Comparison of ENCODE assay signal across 14 cellular contexts in genomic region chr4:104279744-104280143, GRCh38.
DNase-seq lines count a peak whose midpoint lies in the region.
"Had no signal": no experiment of that assay in that cellular context is flagged by ENCODE, and none has a peak within 500 bp of the region (broad histone marks: within the 10 kb centered on the region; RNA-seq: fewer than 3 reads in every experiment).

No MANE protein-coding gene starts in this region.

- DNase-seq in caudate nucleus (lab: John Stamatoyannopoulos, UW) (peak in 1 of 61 donors; percentile 7), inferior parietal cortex (ENCODE audit: extremely low spot score) (peak; percentile 81), pons (ENCODE audit: low spot score) (peak; percentile 91), cerebellar nuclear complex (lab: John Stamatoyannopoulos, UW) (no peak), NCI-H1092 treated with DMSO at 0.1 percent for 48 hours (lab: John Stamatoyannopoulos, UW) (no peak), NCI-H524 (lab: John Stamatoyannopoulos, UW) (no peak), OCI-M2 (lab: John Stamatoyannopoulos, UW; ENCODE audit: unreplicated experiment) (no peak)
- DNase-seq: ACHN; C1 segment of cervical spinal cord; Calu3; CD4-positive, alpha-beta T cell; DMS 273 treated with DMSO at 0.1 percent for 48 hours; H7; IMR-90 had no signal

- peak overlapping the region; percentile 93 for H3K27ac ChIP-seq in caudate nucleus (ENCODE audit: low read depth, low read length)

Comparison
In these comparisons a context has a peak if more than half of its experiments do, and no peak if none do; other contexts are left out.
1. DNase-seq: peak in inferior parietal cortex (single experiment) and pons (single experiment); none in cerebellar nuclear complex (0 of 2), NCI-H1092 treated with DMSO at 0.1 percent for 48 hours (single experiment), NCI-H524 (0 of 2) and OCI-M2 (single experiment).